In genomic region chrX:122945328-122945727, GRCh38 we compare ENCODE assay signal across 23 cellular contexts.
DNase-seq lines count a peak whose midpoint lies in the region; ATAC-seq and TF ChIP-seq lines count a peak whose summit lies in the region.
"Had no signal": no experiment of that assay in that cellular context is flagged by ENCODE, and none has a peak within 500 bp of the region (broad histone marks: within the 10 kb centered on the region; RNA-seq: fewer than 3 reads in every experiment).

No MANE protein-coding gene starts in this region.

- ATAC-seq in PC-3, result no peak
- no peak for ATAC-seq in upper lobe of right lung
- ATAC-seq in HG03571 (IDR thresholded peaks at IDR 0.05; ENCODE audit: unreplicated experiment), result no peak

- BruUV-seq in PC-3 (replicated peaks; lab: Mats Ljungman, UMichigan), result no TSS peak

- no peaks in the 10 kb centered on the region for H3K27me3 ChIP-seq in PC-3 (ENCODE audit: low read length)
- H3K27me3 ChIP-seq in upper lobe of right lung, result no peaks in the 10 kb centered on the region
- H3K27me3 ChIP-seq in MM.1S (replicated peaks; ENCODE audit: insufficient read depth, low read length), result no peaks in the 10 kb centered on the region

- intact Hi-C loops in PC-3 (cut with micrococcal nuclease) (no loop called here), upper lobe of right lung (cut with DNase I) (no loop called here), posterior cingulate gyrus (cut with DNase I) (no loop called here)

- H3K36me3 ChIP-seq in PC-3 (ENCODE audit: low read depth, low read length), result no peaks in the 10 kb centered on the region
- H3K36me3 ChIP-seq in upper lobe of right lung, result no peaks in the 10 kb centered on the region
- no peaks in the 10 kb centered on the region for H3K36me3 ChIP-seq in MM.1S (replicated peaks; ENCODE audit: insufficient read depth, low read length)
- H3K36me3 ChIP-seq: HAP-1 had no signal

- DNase-seq in COLO829 (ENCODE audit: low spot score) (peak; percentile 1), NCI-H146 (lab: John Stamatoyannopoulos, UW) (peak; percentile 45), PC-3 (peak; percentile 16), fibroblast of mammary gland (ENCODE audit: low read depth) (peak; percentile 12), upper lobe of right lung (no peak), posterior cingulate gyrus (no peak), MM.1S (no peak)
- DNase-seq: 8988T, ACHN, DMS153, DND-41, GM23248, NCI-H1092 treated with DMSO at 0.1 percent for 48 hours, NCI-H1436, NCI-H1930, NCI-H2107, NCI-H446, NCI-H524 treated with DMSO at 0.1 percent for 48 hours, OCI-M1, SK-N-SH had no signal

- H3K9ac ChIP-seq in PC-3 (ENCODE audit: low read length) (no peak overlapping the region), MM.1S (ENCODE audit: low read length) (no peak overlapping the region)
- H3K9ac ChIP-seq: GM23248, KMS-11, SK-N-SH had no signal

- H3K4me1 ChIP-seq in PC-3 (ENCODE audit: insufficient read depth, low read length) (no peaks in the 10 kb centered on the region), upper lobe of right lung (no peaks in the 10 kb centered on the region), MM.1S (ENCODE audit: low read length) (no peaks in the 10 kb centered on the region)
- H3K4me1 ChIP-seq: HAP-1 had no signal

- no peak overlapping the region for H3K27ac ChIP-seq in PC-3 (ENCODE audit: low read length)
- H3K27ac ChIP-seq in upper lobe of right lung, result no peak overlapping the region
- no peak overlapping the region for H3K27ac ChIP-seq in MM.1S (ENCODE audit: low read length)
- H3K27ac ChIP-seq: GM23248, KMS-11 had no signal

- TF ChIP-seq CTCF in PC-3 (conservative IDR thresholded peaks at IDR 0.05; ENCODE audit: low read depth, low read length), result no peak
- TF ChIP-seq CTCF in fibroblast of mammary gland (conservative IDR thresholded peaks at IDR 0.05; ENCODE audit: control insufficient read depth, insufficient read depth, low read depth, low read length), result no peak
- TF ChIP-seq CTCF in upper lobe of right lung (IDR thresholded peaks at IDR 0.05), result no peak
- no peak for TF ChIP-seq CTCF in MM.1S (IDR thresholded peaks at IDR 0.05; ENCODE audit: low read length)

- H3K4me2 ChIP-seq in PC-3 (ENCODE audit: low read length), result no peak overlapping the region
- H3K4me2 ChIP-seq in MM.1S (ENCODE audit: low read depth, low read length), result no peak overlapping the region
- H3K4me2 ChIP-seq: KMS-11, SK-N-SH had no signal

- H3K79me2 ChIP-seq in PC-3 (ENCODE audit: low read length) (no peaks in the 10 kb centered on the region), MM.1S (ENCODE audit: low read length) (no peaks in the 10 kb centered on the region)

- CTCF ChIA-PET in PC-3 (lab: Charles Lee), result no interaction called here

- H4K20me1 ChIP-seq in PC-3 (ENCODE audit: low read length) (no peaks in the 10 kb centered on the region), MM.1S (ENCODE audit: insufficient read depth, low read length) (no peaks in the 10 kb centered on the region)

- H3K4me3 ChIP-seq in PC-3 (ENCODE audit: low read length) (no peak overlapping the region), fibroblast of mammary gland (ENCODE audit: control insufficient read depth, low read depth, low read length) (no peak overlapping the region), upper lobe of right lung (no peak overlapping the region), MM.1S (ENCODE audit: low read length) (no peak overlapping the region)
- H3K4me3 ChIP-seq: GM23248, HAP-1 had no signal

- H3K9me3 ChIP-seq in PC-3 (ENCODE audit: low read length) (0 out of 2 replicates have a peak, but pooled peaks cover 4% of the 10 kb centered on the region), upper lobe of right lung (no peaks in the 10 kb centered on the region), MM.1S (replicated peaks; ENCODE audit: insufficient read depth, low read length) (no peaks in the 10 kb centered on the region)
- H3K9me3 ChIP-seq: HAP-1, SK-N-SH had no signal

- H3K9me2 ChIP-seq in PC-3 (replicated peaks; ENCODE audit: low read length), result no peaks in the 10 kb centered on the region
- H3K9me2 ChIP-seq in MM.1S (replicated peaks; ENCODE audit: insufficient read depth, low read length), result no peaks in the 10 kb centered on the region
- H3K9me2 ChIP-seq: SK-N-SH had no signal

- POLR2A ChIA-PET in PC-3 (lab: Charles Lee; ENCODE audit: unreplicated experiment), result no interaction called here

- H3F3A ChIP-seq in PC-3 (ENCODE audit: low read length, unreplicated experiment) (no peaks in the 10 kb centered on the region), MM.1S (ENCODE audit: insufficient read depth, low read length) (no peaks in the 10 kb centered on the region)

- H2AFZ ChIP-seq in PC-3 (ENCODE audit: low read length), result no peak overlapping the region
- H2AFZ ChIP-seq in MM.1S (ENCODE audit: low read length), result no peak overlapping the region
- H2AFZ ChIP-seq: GM23248 had no signal

Comparison
In these comparisons a context has a peak if more than half of its experiments do, and no peak if none do; other contexts are left out.
1. DNase-seq: peak in COLO829 (single experiment), NCI-H146 (single experiment), PC-3 (single experiment) and fibroblast of mammary gland (single experiment); none in upper lobe of right lung (single experiment), posterior cingulate gyrus (0 of 10) and MM.1S (single experiment).